ENCODE assay signal across 14 cellular contexts in the genomic region with DNA sequence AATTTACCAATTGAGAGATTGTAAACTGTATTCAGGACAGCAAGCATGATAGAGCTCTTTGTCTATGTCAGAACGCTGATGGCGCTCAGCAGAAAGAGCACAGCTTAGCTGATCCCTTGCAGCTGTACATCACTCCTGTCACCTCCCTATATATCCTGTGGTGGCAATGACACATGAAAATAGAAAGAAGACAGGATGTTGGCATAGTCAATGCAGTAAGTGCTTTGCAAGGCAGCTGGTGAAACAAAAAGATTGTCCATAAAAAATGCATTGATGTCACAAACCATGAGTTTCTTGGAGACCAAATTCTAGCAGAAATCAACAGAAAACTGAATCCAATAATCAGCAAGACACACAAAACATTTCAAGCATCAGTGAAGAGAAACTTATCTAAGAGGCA.
"Had no signal": no experiment of that assay in that cellular context is flagged by ENCODE, and none has a peak within 500 bp of the region (broad histone marks: within the 10 kb centered on the region; RNA-seq: fewer than 3 reads in every experiment).

No MANE protein-coding gene starts in this region.

- H3K27ac ChIP-seq: adrenal gland, foreskin keratinocyte, heart left ventricle, sigmoid colon had no signal

- H3K4me3 ChIP-seq: adrenal gland, heart left ventricle, sigmoid colon had no signal

- H3K4me1 Mint-ChIP-seq: activated B cell treated with CpG ODN at 0.5 μM for 24 hours; activated CD4-positive, alpha-beta T cell treated with anti-CD3 and anti-CD28 coated beads, Interleukin-2, amount 10 ng/mL, durations not matched to agents 24 days and 14 days; memory B cell had no signal

- DNase-seq: activated B cell treated with CpG ODN at 0.5 μM for 24 hours; activated CD4-positive, alpha-beta T cell treated with anti-CD3 and anti-CD28 coated beads, Interleukin-2, amount 10 ng/mL, durations not matched to agents 24 days and 14 days; activated naive CD4-positive, alpha-beta T cell treated with anti-CD3 and anti-CD28 coated beads, Interleukin-2, amount 50 U/mL, for 16 hours; adrenal gland; foreskin keratinocyte; heart left ventricle; left colon; sigmoid colon; stimulated activated CD4-positive, alpha-beta T cell treated with anti-CD3 and anti-CD28 coated beads, Interleukin-2, amount 100 ng/mL, for 24 hours; stimulated activated naive CD4-positive, alpha-beta T cell; substantia nigra; trophoblast cell had no signal

- H3K36me3 ChIP-seq: adrenal gland, heart left ventricle, sigmoid colon had no signal

- H3K9me3 ChIP-seq: adrenal gland, heart left ventricle, sigmoid colon had no signal

- ATAC-seq: foreskin keratinocyte; heart left ventricle; left colon; natural killer cell treated with Interleukin-12 subunit alpha and Interleukin-12 subunit beta and Interleukin-15 and Interleukin-18, amount 100 ng/mL, for 72 hours had no signal

- H3K4me1 ChIP-seq: adrenal gland, foreskin keratinocyte had no signal

- H3K27me3 ChIP-seq: adrenal gland, foreskin keratinocyte, heart left ventricle, sigmoid colon had no signal

- H3K4me3 Mint-ChIP-seq: activated B cell treated with CpG ODN at 0.5 μM for 24 hours; activated CD4-positive, alpha-beta T cell treated with anti-CD3 and anti-CD28 coated beads, Interleukin-2, amount 10 ng/mL, durations not matched to agents 24 days and 14 days; memory B cell; natural killer cell treated with Interleukin-12 subunit alpha and Interleukin-12 subunit beta and Interleukin-15 and Interleukin-18, amount 100 ng/mL, for 72 hours had no signal

- H3K9me3 Mint-ChIP-seq: activated CD4-positive, alpha-beta T cell treated with anti-CD3 and anti-CD28 coated beads, Interleukin-2, amount 10 ng/mL, durations not matched to agents 24 days and 14 days had no signal

- H3K27me3 Mint-ChIP-seq: activated B cell treated with CpG ODN at 0.5 μM for 24 hours; activated CD4-positive, alpha-beta T cell treated with anti-CD3 and anti-CD28 coated beads, Interleukin-2, amount 10 ng/mL, durations not matched to agents 24 days and 14 days; memory B cell; natural killer cell treated with Interleukin-12 subunit alpha and Interleukin-12 subunit beta and Interleukin-15 and Interleukin-18, amount 100 ng/mL, for 72 hours had no signal

- H3K27ac Mint-ChIP-seq: activated B cell treated with CpG ODN at 0.5 μM for 24 hours; activated CD4-positive, alpha-beta T cell treated with anti-CD3 and anti-CD28 coated beads, Interleukin-2, amount 10 ng/mL, durations not matched to agents 24 days and 14 days; memory B cell; natural killer cell treated with Interleukin-12 subunit alpha and Interleukin-12 subunit beta and Interleukin-15 and Interleukin-18, amount 100 ng/mL, for 72 hours had no signal

- H3K36me3 Mint-ChIP-seq: memory B cell; natural killer cell treated with Interleukin-12 subunit alpha and Interleukin-12 subunit beta and Interleukin-15 and Interleukin-18, amount 100 ng/mL, for 72 hours had no signal
